In genomic region chr1:207661420-207661819, GRCh38 we compare ENCODE assay signal across 14 cellular contexts. TPM values are rescaled to one million over a fixed set of nuclear protein-coding genes. Genes with fewer than 3 reads are reported as not detected.
"Had no signal": no experiment of that assay in that cellular context is flagged by ENCODE, and none has a peak within 500 bp of the region (broad histone marks: within the 10 kb centered on the region; RNA-seq: fewer than 3 reads in every experiment).

No MANE protein-coding gene starts in this region.

RNA-seq across cellular contexts. Expression of gene CR1L, which starts 16.5 kb away (rescaled TPM):
- total RNA-seq: hepatocyte, kidney epithelial cell, left cardiac atrium, left ventricle myocardium inferior, left ventricle myocardium superior, lower leg skin, lung microvascular endothelial cell, mammary epithelial cell, mesothelial cell of epicardium, mucosa of descending colon, mucosa of gallbladder, myocyte had no signal
- polyA plus RNA-seq: hepatocyte; keratinocyte; mammary epithelial cell; naive thymus-derived CD4-positive, alpha-beta T cell had no signal
